8 cellular contexts compared by ENCODE assay signal in genomic region chr5:134527961-134528424, GRCh38. TPM values are rescaled to one million over a fixed set of nuclear protein-coding genes. Genes with fewer than 3 reads are reported as not detected.
A peak's percentile ranks its signal among the peaks of the same experiment; 100 is the strongest.
DNase-seq lines count a peak whose midpoint lies in the region; ATAC-seq, FAIRE-seq and TF ChIP-seq lines count a peak whose summit lies in the region.

No MANE protein-coding gene starts in this region.

- CTCF ChIA-PET in Panc1 (lab: Charles Lee), result interaction anchor here (0.5 to 1.1 kb wide), 7 partner anchors 14 to 210 kb away, joined by 3 to 12 read pairs (median 4); no protein-coding TSS in a partner anchor

- in situ Hi-C loops in Panc1 (cut with HindIII; ENCODE audit: low pct_unique_long_range_greater_than_20kb, low sequenced_read_pairs), result no loop called here

- BruUV-seq in Panc1 (replicated peaks; lab: Mats Ljungman, UMichigan), result no TSS peak

- 22 to 26% methylated on average over 14 of the region's 14 CpGs for WGBS in esophagus, 2 donors
- 10 to 13% methylated on average over 14 of the region's 14 CpGs for WGBS in pancreas, 2 donors

- H3K4me3 ChIP-seq in Panc1 (ENCODE audit: low read depth in 2 of 2, low read length in 2 of 2) (peak overlapping the region; percentile 74 to 85), esophagus (ENCODE audit: low read depth in 1 of 2, low read length in 2 of 2) (peak overlapping the region; percentile 71 to 93), pancreas (peak overlapping the region; percentile 73 to 93 (median 82))

- H3K27me3 ChIP-seq in Panc1 (ENCODE audit: control insufficient read depth, insufficient read depth, low read length) (no peaks in the 10 kb centered on the region), esophagus (ENCODE audit: control insufficient read depth in 1 of 2, insufficient read depth in 2 of 2, low read length in 2 of 2) (no peaks in the 10 kb centered on the region), pancreas (no peaks in the 10 kb centered on the region)

- POLR2A ChIA-PET in Panc1 (lab: Charles Lee), result interaction anchor here (0.6 to 1.5 kb wide), 2 partner anchors 117 to 156 kb away, joined by 3 to 5 read pairs; partner anchors contain the start of gene CDKN2AIPNL

- no peak for FAIRE-seq in pancreas (lab: Jason Lieb, UNC)

- no peaks in the 10 kb centered on the region for H3K9me3 ChIP-seq in Panc1 (ENCODE audit: control insufficient read depth, insufficient read depth, low read depth, low read length)
- no peaks in the 10 kb centered on the region for H3K9me3 ChIP-seq in esophagus (ENCODE audit: control insufficient read depth in 2 of 2, insufficient read depth in 1 of 2, low read depth in 1 of 2, low read length in 1 of 2)
- no peaks in the 10 kb centered on the region for H3K9me3 ChIP-seq in pancreas

- H3K36me3 ChIP-seq in Panc1 (ENCODE audit: control insufficient read depth, insufficient read depth, low read length) (no peaks in the 10 kb centered on the region; the same call in 1 of the 2 replicates), esophagus (ENCODE audit: control insufficient read depth in 2 of 2, insufficient read depth in 2 of 2, low read length in 1 of 2) (no peaks in the 10 kb centered on the region), pancreas (no peaks in the 10 kb centered on the region)

- ATAC-seq in Panc1, result no peak
- no peak for ATAC-seq in pancreas
- ATAC-seq in GM19351 (IDR thresholded peaks at IDR 0.05; ENCODE audit: unreplicated experiment), result no peak

- DNase-seq in D341Med (ENCODE audit: low spot score) (peak; percentile 21), Panc1 (ENCODE audit: low read depth, low spot score) (no peak), pancreas (peak in 3 of 6 donors; percentile 49 to 52 (median 51)), glomerular visceral epithelial cell (ENCODE audit: extremely low spot score) (no peak), NOMO-1 (lab: John Stamatoyannopoulos, UW; ENCODE audit: unreplicated experiment in 2 of 2) (no peak), NCI-H2107 (lab: John Stamatoyannopoulos, UW) (no peak)

- H3K27ac ChIP-seq in Panc1 (ENCODE audit: low read length) (peak overlapping the region; percentile 94), esophagus (ENCODE audit: low read depth in 2 of 2, low read length in 1 of 2) (peak overlapping the region; percentile 21 to 96), pancreas (peak overlapping the region; percentile 97 to 99 (median 98))

- intact Hi-C loops in Panc1 (cut with micrococcal nuclease; ENCODE audit: unreplicated experiment) (loop anchor here (5.0 kb wide), 1 partner anchor 156 kb away; the partner anchor contains the start of gene UBE2B), pancreas (cut with DNase I) (loop anchor here in 2 of 3 donors (5.0 kb wide), 1 partner anchor 116 kb away; the partner anchor contains the start of gene CDKN2AIPNL (in 2 of the 2))

- H3K4me1 ChIP-seq in Panc1 (ENCODE audit: control insufficient read depth, insufficient read depth, low read length), result peaks cover 64% of the 10 kb centered on the region
- peaks cover 5 to 13% of the 10 kb centered on the region in 2 donors for H3K4me1 ChIP-seq in esophagus (ENCODE audit: control insufficient read depth in 2 of 2, insufficient read depth in 2 of 2, low read length in 1 of 2)
- H3K4me1 ChIP-seq in pancreas, result peaks cover 28 to 56% (median 52%) of the 10 kb centered on the region in 3 donors

- TF ChIP-seq CTCF in Panc1 (IDR thresholded peaks at IDR 0.05) (no peak), pancreas (IDR thresholded peaks at IDR 0.05) (no peak)

RNA-seq across cellular contexts. Expression of gene JADE2, which starts 2.5 kb away (rescaled TPM):
- 80.0 TPM for total RNA-seq in Panc1 (2021; ENCODE audit: unreplicated experiment)
- polyA plus RNA-seq in Panc1 (2012; ENCODE audit: insufficient read length), result 40.4 TPM
- 1 to 10 TPM; 3.8 to 4.1 TPM for polyA plus RNA-seq in esophagus
- 10 to 100 TPM; 25.7 to 42.7 (median 27.4) TPM for total RNA-seq in pancreas
- 10 to 100 TPM in 1 of 2 donors, 1 to 10 TPM in 1; 9.6 to 12.6 TPM for polyA plus RNA-seq in pancreas
